ENCODE assay signal across 26 cellular contexts in the genomic region with DNA sequence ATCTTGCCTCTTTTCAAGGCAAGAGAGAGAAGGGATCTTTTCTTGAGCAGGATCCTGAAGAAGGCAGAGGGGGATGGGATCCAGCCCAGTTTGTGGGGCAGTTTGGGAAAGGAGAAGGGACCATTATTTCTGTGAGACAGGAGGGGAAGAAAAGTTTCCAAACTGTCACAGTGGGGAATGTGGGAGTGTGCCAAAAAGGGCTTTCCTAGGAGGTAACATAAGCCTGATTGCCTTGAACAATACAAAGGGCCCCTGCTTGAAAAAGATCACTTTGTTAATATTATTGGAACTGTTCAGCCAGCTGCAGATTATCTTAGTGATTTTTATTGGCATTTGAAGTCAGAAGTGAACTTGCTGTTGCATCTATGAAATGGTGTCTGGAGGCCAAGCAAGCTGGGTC. TPM values are rescaled to one million over a fixed set of nuclear protein-coding genes. Genes with fewer than 3 reads are reported as not detected.
A peak's percentile ranks its signal among the peaks of the same experiment; 100 is the strongest.
DNase-seq lines count a peak whose midpoint lies in the region; ATAC-seq and TF ChIP-seq lines count a peak whose summit lies in the region.
"Had no signal": no experiment of that assay in that cellular context is flagged by ENCODE, and none has a peak within 500 bp of the region (broad histone marks: within the 10 kb centered on the region; RNA-seq: fewer than 3 reads in every experiment).

No MANE protein-coding gene starts in this region.

- H3K4me1 Mint-ChIP-seq in activated T-helper 17 cell treated with anti-CD3 and anti-CD28 coated beads, Interleukin-2, amount 50 U/mL, for 72 hours = peaks cover 11% of the 10 kb centered on the region
- no peaks in the 10 kb centered on the region for H3K4me1 Mint-ChIP-seq in stimulated activated naive B cell treated with anti-CD40 and anti-IgM and Interleukin-4, amounts not matched to agents 10 μg/mL and 1 μg/mL and 100 μg/mL, for 72 hours
- H3K4me1 Mint-ChIP-seq: CD8-positive, alpha-beta memory T cell had no signal

- ATAC-seq in activated T-helper 17 cell treated with anti-CD3 and anti-CD28 coated beads, Interleukin-2, amount 50 U/mL, for 72 hours (replicated peaks) = no peak
- ATAC-seq in stimulated activated naive B cell treated with anti-CD40 and anti-IgM and Interleukin-4, amounts not matched to agents 10 μg/mL and 1 μg/mL and 100 μg/mL, for 72 hours (replicated peaks) = no peak
- ATAC-seq: GM12878, HCT116 had no signal

- no peaks in the 10 kb centered on the region for H3K4me1 ChIP-seq in HAP-1
- no peaks in the 10 kb centered on the region for H3K4me1 ChIP-seq in Peyer's patch
- no peaks in the 10 kb centered on the region for H3K4me1 ChIP-seq in esophagus squamous epithelium
- H3K4me1 ChIP-seq: BE2C had no signal

- H3K9me3 ChIP-seq in HAP-1 = no peaks in the 10 kb centered on the region
- no peaks in the 10 kb centered on the region for H3K9me3 ChIP-seq in Peyer's patch
- no peaks in the 10 kb centered on the region for H3K9me3 ChIP-seq in esophagus squamous epithelium
- H3K9me3 ChIP-seq: BE2C had no signal

- in situ Hi-C loops in HAP-1 (cut with MboI; ENCODE audit: low sequenced_read_pairs) = no loop called here

- peaks cover 94% of the 10 kb centered on the region for H3K36me3 Mint-ChIP-seq in activated T-helper 17 cell treated with anti-CD3 and anti-CD28 coated beads, Interleukin-2, amount 50 U/mL, for 72 hours (ENCODE audit: low read depth)
- H3K36me3 Mint-ChIP-seq in stimulated activated naive B cell treated with anti-CD40 and anti-IgM and Interleukin-4, amounts not matched to agents 10 μg/mL and 1 μg/mL and 100 μg/mL, for 72 hours = peaks cover 16 to 20% of the 10 kb centered on the region in 2 donors

- intact Hi-C loops in esophagus squamous epithelium (cut with DNase I) = no loop called here

- H3K27me3 ChIP-seq in HAP-1 (ENCODE audit: low read depth) (no peaks in the 10 kb centered on the region), Peyer's patch (no peaks in the 10 kb centered on the region), esophagus squamous epithelium (no peaks in the 10 kb centered on the region)
- H3K27me3 ChIP-seq: BE2C had no signal

- H3K36me3 ChIP-seq in HAP-1 (replicated peaks) (0 out of 2 replicates have a peak, but pooled peaks cover 3% of the 10 kb centered on the region), Peyer's patch (peaks cover 0 to 15% (median 0%) of the 10 kb centered on the region in 3 donors), esophagus squamous epithelium (peaks cover 0 to 60% (median 0%) of the 10 kb centered on the region in 3 donors)
- H3K36me3 ChIP-seq: BE2C had no signal

- TF ChIP-seq CTCF in Peyer's patch (IDR thresholded peaks at IDR 0.05) (no peak), esophagus squamous epithelium (IDR thresholded peaks at IDR 0.05) (no peak)

- H3K4me3 ChIP-seq in HAP-1 = no peak overlapping the region
- H3K4me3 ChIP-seq in Peyer's patch = no peak overlapping the region
- H3K4me3 ChIP-seq in esophagus squamous epithelium = no peak overlapping the region
- H3K4me3 ChIP-seq: GM12878, SK-N-MC had no signal

- peak; percentile 4 for DNase-seq in Ammon's horn (ENCODE audit: low spot score)
- DNase-seq in HAP-1 (ENCODE audit: low spot score in 2 of 2) = peak; percentile 23 to 38
- DNase-seq in stimulated activated naive B cell treated with anti-CD40 and anti-IgM and Interleukin-4, amounts not matched to agents 10 μg/mL and 1 μg/mL and 100 μg/mL, for 72 hours = no peak
- DNase-seq in SK-N-DZ (ENCODE audit: low spot score) = no peak
- DNase-seq in Peyer's patch = no peak
- no peak for DNase-seq in esophagus squamous epithelium (lab: John Stamatoyannopoulos, UW)
- DNase-seq: BE2C; CD8-positive, alpha-beta memory T cell; DMS 273 treated with DMSO at 0.1 percent for 48 hours; DMS79; EL; GDM1; GOT3; Karpas-422; NCI-H1092; NCI-H1417 treated with DMSO at 0.1 percent for 48 hours; NCI-H187; NCI-H2081 treated with DMSO at 0.1 percent for 48 hours; NCI-H524; SHP77 had no signal

- H3K27ac ChIP-seq in Peyer's patch (no peak overlapping the region), esophagus squamous epithelium (no peak overlapping the region)
- H3K27ac ChIP-seq: RWPE1, SK-N-MC had no signal

- H3K9me3 Mint-ChIP-seq in activated T-helper 17 cell treated with anti-CD3 and anti-CD28 coated beads, Interleukin-2, amount 50 U/mL, for 72 hours = no peaks in the 10 kb centered on the region
- H3K9me3 Mint-ChIP-seq in stimulated activated naive B cell treated with anti-CD40 and anti-IgM and Interleukin-4, amounts not matched to agents 10 μg/mL and 1 μg/mL and 100 μg/mL, for 72 hours = no peaks in the 10 kb centered on the region
- H3K9me3 Mint-ChIP-seq: CD14-positive monocyte; CD8-positive, alpha-beta memory T cell had no signal

- H3K27me3 Mint-ChIP-seq in activated T-helper 17 cell treated with anti-CD3 and anti-CD28 coated beads, Interleukin-2, amount 50 U/mL, for 72 hours = no peaks in the 10 kb centered on the region
- H3K27me3 Mint-ChIP-seq in stimulated activated naive B cell treated with anti-CD40 and anti-IgM and Interleukin-4, amounts not matched to agents 10 μg/mL and 1 μg/mL and 100 μg/mL, for 72 hours = no peaks in the 10 kb centered on the region
- H3K27me3 Mint-ChIP-seq: CD8-positive, alpha-beta memory T cell had no signal

- H3K4me3 Mint-ChIP-seq in activated T-helper 17 cell treated with anti-CD3 and anti-CD28 coated beads, Interleukin-2, amount 50 U/mL, for 72 hours = no peak overlapping the region
- no peak overlapping the region for H3K4me3 Mint-ChIP-seq in stimulated activated naive B cell treated with anti-CD40 and anti-IgM and Interleukin-4, amounts not matched to agents 10 μg/mL and 1 μg/mL and 100 μg/mL, for 72 hours
- H3K4me3 Mint-ChIP-seq: CD14-positive monocyte; CD8-positive, alpha-beta memory T cell had no signal

- peak overlapping the region; percentile 71 for H3K27ac Mint-ChIP-seq in activated T-helper 17 cell treated with anti-CD3 and anti-CD28 coated beads, Interleukin-2, amount 50 U/mL, for 72 hours
- peak overlapping the region; percentile 20 for H3K27ac Mint-ChIP-seq in stimulated activated naive B cell treated with anti-CD40 and anti-IgM and Interleukin-4, amounts not matched to agents 10 μg/mL and 1 μg/mL and 100 μg/mL, for 72 hours
- H3K27ac Mint-ChIP-seq: CD8-positive, alpha-beta memory T cell had no signal

- no peak for TF ChIP-seq POLR2A in Peyer's patch (IDR thresholded peaks at IDR 0.05)
- no peak for TF ChIP-seq POLR2A in esophagus squamous epithelium (IDR thresholded peaks at IDR 0.05)

RNA-seq across cellular contexts. Expression of gene MTM1, which starts 55.2 kb away (rescaled TPM):
- 10 to 100 TPM; 17.1 to 21.4 TPM for total RNA-seq in activated T-helper 17 cell treated with anti-CD3 and anti-CD28 coated beads, Interleukin-2, amount 50 U/mL, for 72 hours
- polyA plus RNA-seq in SK-N-DZ (2014; cell fraction: cytosol; rRNA removed) = 3.4 and 8.2 TPM in 2 replicates
- polyA plus RNA-seq in SK-N-DZ (2014; cell fraction: nucleus; rRNA removed) = 2.3 and 2.5 TPM in 2 replicates
- 10 to 100 TPM; 12.4 to 22.2 (median 18.1) TPM for total RNA-seq in Peyer's patch
- 10 to 100 TPM in 3 of 4 donors, 1 to 10 TPM in 1; 9.1 to 13.7 (median 11.4) TPM for total RNA-seq in esophagus squamous epithelium

Comparison
In these comparisons a context has a peak if more than half of its experiments do, and no peak if none do; other contexts are left out.
1. DNase-seq: peak in Ammon's horn (single experiment) and HAP-1 (2 of 2); none in stimulated activated naive B cell treated with anti-CD40 and anti-IgM and Interleukin-4, amounts not matched to agents 10 μg/mL and 1 μg/mL and 100 μg/mL, for 72 hours (single experiment), SK-N-DZ (single experiment), Peyer's patch (0 of 3) and esophagus squamous epithelium (single experiment).